Comparison of ENCODE assay signal across 27 cellular contexts in genomic region chr6:162852192-162852591, GRCh38.
"Had no signal": no experiment of that assay in that cellular context is flagged by ENCODE, and none has a peak within 500 bp of the region (broad histone marks: within the 10 kb centered on the region; RNA-seq: fewer than 3 reads in every experiment).

No MANE protein-coding gene starts in this region.

- H3K36me3 ChIP-seq: heart left ventricle, left lung, lower lobe of right lung, ovary, right atrium auricular region, right lobe of liver, suprapubic skin, tibial nerve, uterus had no signal

- H3K27ac Mint-ChIP-seq: natural killer cell treated with Interleukin-12 subunit alpha and Interleukin-12 subunit beta and Interleukin-15 and Interleukin-18, amount 100 ng/mL, for 72 hours; progenitor cell of endocrine pancreas; stimulated activated memory B cell treated with anti-CD40 and anti-IgM and Interleukin-4, amounts not matched to agents 10 μg/mL and 1 μg/mL and 100 μg/mL, for 72 hours; stimulated activated naive CD8-positive, alpha-beta T cell treated with anti-CD3 and anti-CD28 coated beads, Interleukin-15, amount 100 ng/mL, for 72 hours; type B pancreatic cell had no signal

- H3K9me3 ChIP-seq: heart left ventricle, left lung, lower lobe of right lung, ovary, right atrium auricular region, right lobe of liver, suprapubic skin, tibial nerve, uterus had no signal

- H3K36me3 Mint-ChIP-seq: mesothelial cell of epicardium; naive B cell; natural killer cell treated with Interleukin-12 subunit alpha and Interleukin-12 subunit beta and Interleukin-15 and Interleukin-18, amount 100 ng/mL, for 72 hours; stimulated activated memory B cell treated with anti-CD40 and anti-IgM and Interleukin-4, amounts not matched to agents 10 μg/mL and 1 μg/mL and 100 μg/mL, for 72 hours; type B pancreatic cell had no signal

- H3K4me2 ChIP-seq: smooth muscle cell had no signal

- H3K4me3 Mint-ChIP-seq: mesothelial cell of epicardium; naive B cell; natural killer cell treated with Interleukin-12 subunit alpha and Interleukin-12 subunit beta and Interleukin-15 and Interleukin-18, amount 100 ng/mL, for 72 hours; stimulated activated memory B cell treated with anti-CD40 and anti-IgM and Interleukin-4, amounts not matched to agents 10 μg/mL and 1 μg/mL and 100 μg/mL, for 72 hours; stimulated activated naive CD8-positive, alpha-beta T cell treated with anti-CD3 and anti-CD28 coated beads, Interleukin-15, amount 100 ng/mL, for 72 hours; type B pancreatic cell had no signal

- H3K4me3 ChIP-seq: heart left ventricle, left lung, lower lobe of right lung, ovary, right atrium auricular region, right lobe of liver, smooth muscle cell, suprapubic skin, tibial nerve, uterus had no signal

- H3K27me3 Mint-ChIP-seq: naive B cell; natural killer cell treated with Interleukin-12 subunit alpha and Interleukin-12 subunit beta and Interleukin-15 and Interleukin-18, amount 100 ng/mL, for 72 hours; stimulated activated memory B cell treated with anti-CD40 and anti-IgM and Interleukin-4, amounts not matched to agents 10 μg/mL and 1 μg/mL and 100 μg/mL, for 72 hours; stimulated activated naive CD8-positive, alpha-beta T cell treated with anti-CD3 and anti-CD28 coated beads, Interleukin-15, amount 100 ng/mL, for 72 hours; type B pancreatic cell had no signal

- H3K4me1 ChIP-seq: left lung, lower lobe of right lung, uterus had no signal

- H3K9me3 Mint-ChIP-seq: mesothelial cell of epicardium; naive B cell; stimulated activated memory B cell treated with anti-CD40 and anti-IgM and Interleukin-4, amounts not matched to agents 10 μg/mL and 1 μg/mL and 100 μg/mL, for 72 hours; stimulated activated naive CD8-positive, alpha-beta T cell treated with anti-CD3 and anti-CD28 coated beads, Interleukin-15, amount 100 ng/mL, for 72 hours; type B pancreatic cell had no signal

- H3K27ac ChIP-seq: heart left ventricle, left lung, lower lobe of right lung, ovary, right atrium auricular region, right lobe of liver, suprapubic skin, uterus had no signal

- H3K4me1 Mint-ChIP-seq: naive B cell; stimulated activated memory B cell treated with anti-CD40 and anti-IgM and Interleukin-4, amounts not matched to agents 10 μg/mL and 1 μg/mL and 100 μg/mL, for 72 hours; stimulated activated naive CD8-positive, alpha-beta T cell treated with anti-CD3 and anti-CD28 coated beads, Interleukin-15, amount 100 ng/mL, for 72 hours had no signal

- DNase-seq: heart left ventricle; islet precursor cell; kidney glomerular epithelial cell; left colon; left lung; lower lobe of right lung; mammary epithelial cell; mesendoderm; naive B cell; ovary; right lobe of liver; stimulated activated CD4-positive, alpha-beta T cell treated with anti-CD3 and anti-CD28 coated beads, Interleukin-1b, Interleukin-23, amount 100 ng/mL, for 48 hours; stimulated activated CD4-positive, alpha-beta T cell treated with anti-CD3 and anti-CD28 coated beads, Interleukin-2, amount 100 ng/mL, for 48 hours; stimulated activated CD4-positive, alpha-beta T cell treated with anti-CD3 and anti-CD28 coated beads, Interleukin-4, amount 100 ng/mL, for 4 hours; stimulated activated CD8-positive, alpha-beta memory T cell treated with anti-CD3 and anti-CD28 coated beads, Interleukin-4, amount 100 ng/mL, for 48 hours; stimulated activated naive CD4-positive, alpha-beta T cell treated with Interleukin-2 at 50 U/mL for 16 hours; stimulated activated naive CD8-positive, alpha-beta T cell treated with anti-CD3 and anti-CD28 coated beads, Interleukin-15, amount 100 ng/mL, for 72 hours; uterus had no signal

- H3K27me3 ChIP-seq: heart left ventricle, left lung, ovary, right atrium auricular region, right lobe of liver, suprapubic skin, tibial nerve, uterus had no signal
